8 cellular contexts compared by ENCODE assay signal in the genomic region with DNA sequence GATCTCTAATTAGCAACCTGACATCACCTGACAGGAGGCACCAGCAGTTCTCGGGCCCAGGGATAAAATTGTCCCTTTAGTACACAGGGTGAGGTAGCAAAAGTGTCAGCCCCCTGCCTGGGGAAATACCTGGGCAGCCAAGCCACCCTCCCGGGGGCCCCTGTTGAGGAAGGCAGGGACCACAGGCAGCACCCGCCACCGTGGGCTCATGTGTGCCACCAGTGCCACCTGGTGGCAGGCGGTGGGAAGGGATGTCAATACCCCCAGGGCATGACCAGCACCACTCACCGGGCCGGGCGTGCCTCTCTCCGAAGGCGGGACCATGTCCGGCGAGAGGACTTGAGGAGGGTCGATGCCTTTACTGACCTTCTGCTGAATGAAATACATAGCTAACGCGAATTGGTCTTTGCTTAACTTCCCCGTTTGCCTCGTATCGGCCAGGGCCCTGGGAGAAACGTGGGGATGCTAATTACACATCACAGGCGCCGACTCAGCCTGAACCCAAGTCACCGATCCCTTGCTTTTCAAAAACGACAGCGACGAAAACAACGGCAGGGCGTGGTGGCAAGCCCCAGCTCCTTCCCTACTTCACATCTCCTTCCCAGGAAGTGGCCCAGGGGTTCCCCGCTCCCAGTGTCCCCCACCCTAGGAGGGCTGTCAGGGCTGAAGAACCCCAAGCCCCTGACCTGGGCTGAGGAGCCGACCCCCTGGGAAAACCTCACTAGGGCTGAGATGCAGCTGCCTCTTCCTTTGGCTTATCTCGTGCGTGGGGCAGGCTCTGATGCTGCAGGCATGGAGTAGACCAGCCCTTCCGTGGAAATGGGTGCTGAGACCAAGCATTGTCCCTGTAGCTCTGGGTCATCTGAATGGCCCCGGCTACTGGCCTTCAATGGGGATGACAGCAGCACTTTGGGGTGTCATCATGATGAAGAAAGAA. TPM values are rescaled to one million over a fixed set of nuclear protein-coding genes. Genes with fewer than 3 reads are reported as not detected.
DNase-seq lines count a peak whose midpoint lies in the region; ATAC-seq lines count a peak whose summit lies in the region.

No MANE protein-coding gene starts in this region.

- no peak overlapping the region for H3K14ac ChIP-seq in mesenchymal stem cell (ENCODE audit: low read length in 2 of 2)

- no peak overlapping the region for H3K9ac ChIP-seq in mesenchymal stem cell (ENCODE audit: low read length)

- no peak overlapping the region for H3K27ac ChIP-seq in mesenchymal stem cell (ENCODE audit: low read length, poor library complexity, severe bottlenecking)

- H2AFZ ChIP-seq in mesenchymal stem cell (ENCODE audit: low read depth, low read length) = no peak overlapping the region

- CTCF ChIA-PET in activated CD4-positive, alpha-beta memory T cell treated with anti-CD3 and anti-CD28 coated beads, Interleukin-2, amount 10 ng/mL, durations not matched to agents 7 days and 5 days (lab: Charles Lee) = interaction anchor here (0.6 to 3.4 kb wide), 9 partner anchors 10 to 233 kb away, joined by 3 to 22 read pairs (median 4); partner anchors contain the start of genes AP1M1 and FAM32A

- DNase-seq in NCI-H748 (lab: John Stamatoyannopoulos, UW; ENCODE audit: unreplicated experiment) (peak; percentile 40), NCI-H748 treated with DMSO at 0.1 percent for 48 hours (lab: John Stamatoyannopoulos, UW) (no peak), NCI-H1092 (lab: John Stamatoyannopoulos, UW) (peak; percentile 14), ecto neural progenitor cell (ENCODE audit: low spot score) (peak; percentile 78), mesenchymal stem cell (peak; percentile 70)
- peak; percentile 70 for DNase-seq in activated CD4-positive, alpha-beta memory T cell treated with anti-CD3 and anti-CD28 coated beads, Interleukin-2, amount 10 ng/mL, durations not matched to agents 7 days and 5 days
- DNase-seq in stimulated activated CD8-positive, alpha-beta memory T cell treated with anti-CD3 and anti-CD28 coated beads, Interleukin-4, amount 100 ng/mL, for 24 hours (ENCODE audit: low read depth) = peak; percentile 47

- no peak overlapping the region for H3K4ac ChIP-seq in mesenchymal stem cell (ENCODE audit: low read depth in 1 of 2, low read length in 2 of 2)

- peaks cover 4% of the 10 kb centered on the region for H3K4me1 Mint-ChIP-seq in activated CD4-positive, alpha-beta memory T cell treated with anti-CD3 and anti-CD28 coated beads, Interleukin-2, amount 10 ng/mL, durations not matched to agents 7 days and 5 days

- H2BK5ac ChIP-seq in mesenchymal stem cell (ENCODE audit: low read depth, low read length, poor library complexity, severe bottlenecking) = no peak overlapping the region

- no peak overlapping the region for H2BK120ac ChIP-seq in mesenchymal stem cell (ENCODE audit: low read depth, low read length)

- H3K4me3 Mint-ChIP-seq in activated CD4-positive, alpha-beta memory T cell treated with anti-CD3 and anti-CD28 coated beads, Interleukin-2, amount 10 ng/mL, durations not matched to agents 7 days and 5 days = no peak overlapping the region

- POLR2A ChIA-PET in activated CD4-positive, alpha-beta memory T cell treated with anti-CD3 and anti-CD28 coated beads, Interleukin-2, amount 10 ng/mL, durations not matched to agents 7 days and 5 days (lab: Charles Lee) = interaction anchor here (1.0 to 1.5 kb wide), 5 partner anchors 8 to 232 kb away, joined by 3 to 4 read pairs (median 3); partner anchors contain the start of gene FAM32A

- peaks cover 82 to 97% of the 10 kb centered on the region in 2 experiments for H3K36me3 ChIP-seq in mesenchymal stem cell (ENCODE audit: control insufficient read depth in 1 of 2, insufficient read depth in 2 of 2, low read depth in 1 of 2, low read length in 2 of 2)

- H4K91ac ChIP-seq in mesenchymal stem cell (ENCODE audit: low read length) = no peak overlapping the region

- peak overlapping the region in 1 of 2 experiments; percentile 29 for H2BK12ac ChIP-seq in mesenchymal stem cell (ENCODE audit: low read length in 2 of 2)

- no peak overlapping the region for H4K8ac ChIP-seq in mesenchymal stem cell (ENCODE audit: low read length)

- H3K27ac Mint-ChIP-seq in activated CD4-positive, alpha-beta memory T cell treated with anti-CD3 and anti-CD28 coated beads, Interleukin-2, amount 10 ng/mL, durations not matched to agents 7 days and 5 days = no peak overlapping the region

- no peaks in the 10 kb centered on the region for H3K9me3 Mint-ChIP-seq in activated CD4-positive, alpha-beta memory T cell treated with anti-CD3 and anti-CD28 coated beads, Interleukin-2, amount 10 ng/mL, durations not matched to agents 7 days and 5 days

- 72% methylated on average over 33 of the region's 33 CpGs for WGBS in mesenchymal stem cell

- no peaks in the 10 kb centered on the region for H3K9me3 ChIP-seq in mesenchymal stem cell (ENCODE audit: control insufficient read depth, low read length)

- no peak overlapping the region for H2AK5ac ChIP-seq in mesenchymal stem cell (ENCODE audit: low read length, severe bottlenecking)

- H3K27me3 ChIP-seq in mesenchymal stem cell (ENCODE audit: control insufficient read depth in 1 of 2, insufficient read depth in 1 of 2, low read length in 2 of 2) = no peaks in the 10 kb centered on the region

- peaks cover 45% of the 10 kb centered on the region for H3K36me3 Mint-ChIP-seq in activated CD4-positive, alpha-beta memory T cell treated with anti-CD3 and anti-CD28 coated beads, Interleukin-2, amount 10 ng/mL, durations not matched to agents 7 days and 5 days (ENCODE audit: low read depth)

- H2BK15ac ChIP-seq in mesenchymal stem cell (ENCODE audit: low read depth, poor library complexity, severe bottlenecking) = no peak overlapping the region

- H3K4me1 ChIP-seq in mesenchymal stem cell (ENCODE audit: control insufficient read depth, insufficient read depth, low read depth, low read length) = peaks cover 5% of the 10 kb centered on the region

- H3K18ac ChIP-seq in mesenchymal stem cell (ENCODE audit: low read depth in 1 of 2, low read length in 2 of 2) = peak overlapping the region in 1 of 2 experiments; percentile 0

- no peak overlapping the region for H3K4me3 ChIP-seq in mesenchymal stem cell (ENCODE audit: insufficient read depth in 1 of 2, low read depth in 1 of 2, low read length in 2 of 2)

- H3K23ac ChIP-seq in mesenchymal stem cell (ENCODE audit: low read length in 2 of 2) = no peak overlapping the region

- H3K79me1 ChIP-seq in mesenchymal stem cell (replicated peaks; ENCODE audit: low read length, poor library complexity, severe bottlenecking) = peaks cover 47% of the 10 kb centered on the region

- ATAC-seq in GM21825 (IDR thresholded peaks at IDR 0.05; ENCODE audit: unreplicated experiment) = no peak

- H3K4me2 ChIP-seq in mesenchymal stem cell (ENCODE audit: low read length, poor library complexity, severe bottlenecking) = no peak overlapping the region

- H3K27me3 Mint-ChIP-seq in activated CD4-positive, alpha-beta memory T cell treated with anti-CD3 and anti-CD28 coated beads, Interleukin-2, amount 10 ng/mL, durations not matched to agents 7 days and 5 days = no peaks in the 10 kb centered on the region

RNA-seq across cellular contexts. Expression of gene EPS15L1, which starts 53.8 kb away (rescaled TPM):
- 10 to 100 TPM; 39.0 to 42.7 TPM for total RNA-seq in activated CD4-positive, alpha-beta memory T cell treated with anti-CD3 and anti-CD28 coated beads, Interleukin-2, amount 10 ng/mL, durations not matched to agents 7 days and 5 days
- 23.1 TPM for polyA plus RNA-seq in mesenchymal stem cell (2013, experiment 1 of 2)
- polyA plus RNA-seq in mesenchymal stem cell (2013, experiment 2 of 2) = 24.0 TPM
